In the genomic region with DNA sequence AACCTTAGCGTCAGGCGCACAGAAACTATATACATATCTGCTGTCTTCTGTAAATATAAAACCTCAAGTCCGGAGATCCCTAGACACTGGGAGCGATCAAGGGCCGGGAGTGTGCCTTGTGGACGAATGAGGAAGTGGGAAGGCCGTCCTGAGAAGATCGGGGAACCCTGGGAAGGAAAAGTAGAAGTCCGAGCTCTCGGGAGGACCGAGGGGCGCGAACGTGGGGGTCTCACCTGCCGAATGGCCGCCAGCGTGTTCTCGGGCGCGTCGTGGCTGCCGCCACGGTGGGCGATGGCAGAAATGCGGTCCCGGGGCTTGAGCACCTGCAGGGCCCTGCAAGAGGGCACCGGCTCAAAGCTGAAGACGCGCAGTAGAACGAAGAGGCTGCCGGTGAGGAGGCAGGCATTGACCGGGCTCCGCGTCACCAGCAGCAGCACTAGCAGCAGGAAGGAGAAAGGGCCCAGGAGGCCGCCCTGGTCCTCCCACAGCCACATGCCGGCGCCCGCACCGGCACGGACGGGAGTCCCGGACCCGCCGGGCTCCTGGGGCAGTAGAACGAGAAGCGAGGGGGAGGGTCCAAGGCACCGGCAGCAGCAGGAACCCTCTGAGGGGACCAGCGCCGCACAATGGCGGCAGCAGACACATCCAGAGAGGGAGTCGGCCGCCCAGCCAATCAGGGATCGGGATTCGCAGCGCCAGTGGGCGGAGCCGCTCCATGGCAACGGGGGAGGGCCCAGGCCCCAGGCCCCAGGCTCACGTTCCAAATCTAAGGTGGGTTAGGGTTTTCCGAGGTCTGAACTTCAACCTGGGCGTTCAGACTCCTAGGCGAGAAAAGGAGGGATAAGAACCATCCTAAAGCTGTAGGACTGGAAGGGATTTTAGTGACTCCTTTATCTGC, we compare ENCODE assay signal across 1 cellular context.
TF ChIP-seq lines count a peak whose summit lies in the region.

A gene with protein sequence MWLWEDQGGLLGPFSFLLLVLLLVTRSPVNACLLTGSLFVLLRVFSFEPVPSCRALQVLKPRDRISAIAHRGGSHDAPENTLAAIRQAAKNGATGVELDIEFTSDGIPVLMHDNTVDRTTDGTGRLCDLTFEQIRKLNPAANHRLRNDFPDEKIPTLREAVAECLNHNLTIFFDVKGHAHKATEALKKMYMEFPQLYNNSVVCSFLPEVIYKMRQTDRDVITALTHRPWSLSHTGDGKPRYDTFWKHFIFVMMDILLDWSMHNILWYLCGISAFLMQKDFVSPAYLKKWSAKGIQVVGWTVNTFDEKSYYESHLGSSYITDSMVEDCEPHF (minus strand): TSS at position 628 of the 898 bp plus-strand sequence. CDS start 134 bp downstream, at position 494.

TF ChIP-seq in K562, 482 proteins besides CTCF, POLR2A, EP300 and RAD21 (continued from another document and continues in another):
- peak; percentile 35 for TF ChIP-seq SP2 (IDR thresholded peaks at IDR 0.05; ENCODE audit: extremely low read depth, low read depth, low read length, poor library complexity, severe bottlenecking)
- TF ChIP-seq NFYB (IDR thresholded peaks at IDR 0.05; ENCODE audit: extremely low read depth, insufficient read length) = peak; percentile 30
- TF ChIP-seq PHF8 (IDR thresholded peaks at IDR 0.05; ENCODE audit: borderline replicate concordance, low read length) = peak; percentile 78; the same call in 1 of the 2 replicates
- TF ChIP-seq ZNF134 (CRISPR knock-in tag; conservative IDR thresholded peaks at IDR 0.05) = no peak
- TF ChIP-seq, protein P1, sequence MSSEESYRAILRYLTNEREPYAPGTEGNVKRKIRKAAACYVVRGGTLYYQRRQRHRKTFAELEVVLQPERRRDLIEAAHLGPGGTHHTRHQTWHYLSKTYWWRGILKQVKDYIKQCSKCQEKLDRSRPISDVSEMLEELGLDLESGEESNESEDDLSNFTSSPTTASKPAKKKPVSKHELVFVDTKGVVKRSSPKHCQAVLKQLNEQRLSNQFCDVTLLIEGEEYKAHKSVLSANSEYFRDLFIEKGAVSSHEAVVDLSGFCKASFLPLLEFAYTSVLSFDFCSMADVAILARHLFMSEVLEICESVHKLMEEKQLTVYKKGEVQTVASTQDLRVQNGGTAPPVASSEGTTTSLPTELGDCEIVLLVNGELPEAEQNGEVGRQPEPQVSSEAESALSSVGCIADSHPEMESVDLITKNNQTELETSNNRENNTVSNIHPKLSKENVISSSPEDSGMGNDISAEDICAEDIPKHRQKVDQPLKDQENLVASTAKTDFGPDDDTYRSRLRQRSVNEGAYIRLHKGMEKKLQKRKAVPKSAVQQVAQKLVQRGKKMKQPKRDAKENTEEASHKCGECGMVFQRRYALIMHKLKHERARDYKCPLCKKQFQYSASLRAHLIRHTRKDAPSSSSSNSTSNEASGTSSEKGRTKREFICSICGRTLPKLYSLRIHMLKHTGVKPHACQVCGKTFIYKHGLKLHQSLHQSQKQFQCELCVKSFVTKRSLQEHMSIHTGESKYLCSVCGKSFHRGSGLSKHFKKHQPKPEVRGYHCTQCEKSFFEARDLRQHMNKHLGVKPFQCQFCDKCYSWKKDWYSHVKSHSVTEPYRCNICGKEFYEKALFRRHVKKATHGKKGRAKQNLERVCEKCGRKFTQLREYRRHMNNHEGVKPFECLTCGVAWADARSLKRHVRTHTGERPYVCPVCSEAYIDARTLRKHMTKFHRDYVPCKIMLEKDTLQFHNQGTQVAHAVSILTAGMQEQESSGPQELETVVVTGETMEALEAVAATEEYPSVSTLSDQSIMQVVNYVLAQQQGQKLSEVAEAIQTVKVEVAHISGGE (CRISPR knock-in tag; IDR thresholded peaks at IDR 0.05) = no peak
- TF ChIP-seq NR2C2 (CRISPR knock-in tag; IDR thresholded peaks at IDR 0.05) = no peak
- 0 out of 2 replicates have a peak, but pooled peaks have one; percentile 22 for TF ChIP-seq NR2C2 (tag; IDR thresholded peaks at IDR 0.05)
- TF ChIP-seq NEUROD1 (IDR thresholded peaks at IDR 0.05; ENCODE audit: borderline replicate concordance, low read depth, low read length, partially characterized antibody) = peak; percentile 41
- peak; percentile 30; the same call in 1 of the 2 replicates for TF ChIP-seq HCFC1 (IDR thresholded peaks at IDR 0.05; ENCODE audit: low read depth, low read length)
- TF ChIP-seq SPI1 (IDR thresholded peaks at IDR 0.05; ENCODE audit: borderline replicate concordance, low read depth, low read length) = peak; percentile 96
- TF ChIP-seq ERF (CRISPR knock-in tag; IDR thresholded peaks at IDR 0.05) = 0 out of 2 replicates have a peak, but pooled peaks have one; percentile 15
- peak; percentile 74 for TF ChIP-seq SAP30 (IDR thresholded peaks at IDR 0.05; ENCODE audit: borderline replicate concordance, insufficient read depth, low read depth, low read length, poor library complexity, severe bottlenecking)
- TF ChIP-seq KLF10 (CRISPR knock-in tag; IDR thresholded peaks at IDR 0.05) = no peak
- TF ChIP-seq ATF7 (IDR thresholded peaks at IDR 0.05) = peak; percentile 72
- no peak for TF ChIP-seq CHCHD3 (CRISPR knock-in tag; IDR thresholded peaks at IDR 0.05)
- TF ChIP-seq FOS (IDR thresholded peaks at IDR 0.05; ENCODE audit: extremely low read depth, insufficient read length) = peak; percentile 47
- peak; percentile 88 for TF ChIP-seq RBFOX2 (IDR thresholded peaks at IDR 0.05; ENCODE audit: low read depth, low read length)
- peak; percentile 68 for TF ChIP-seq KDM5B (IDR thresholded peaks at IDR 0.05; ENCODE audit: insufficient replicate concordance, low read depth, low read length)
- TF ChIP-seq RBM25 (IDR thresholded peaks at IDR 0.05; ENCODE audit: low read depth, low read length, severe bottlenecking) = peak; percentile 65
- peak; percentile 65 for TF ChIP-seq CXXC5 (CRISPR knock-in tag; IDR thresholded peaks at IDR 0.05)
- peak; percentile 81 for TF ChIP-seq ZFX (CRISPR knock-in tag; IDR thresholded peaks at IDR 0.05)
- peak; percentile 32 to 65; a peak in 1 of 4 replicates for TF ChIP-seq TEAD1 (CRISPR knock-in tag; IDR thresholded peaks at IDR 0.05)
- TF ChIP-seq HMGN3 (IDR thresholded peaks at IDR 0.05; ENCODE audit: borderline replicate concordance, extremely low read depth, insufficient read length, low read depth, low read length) = peak; percentile 71
- TF ChIP-seq, protein P2, sequence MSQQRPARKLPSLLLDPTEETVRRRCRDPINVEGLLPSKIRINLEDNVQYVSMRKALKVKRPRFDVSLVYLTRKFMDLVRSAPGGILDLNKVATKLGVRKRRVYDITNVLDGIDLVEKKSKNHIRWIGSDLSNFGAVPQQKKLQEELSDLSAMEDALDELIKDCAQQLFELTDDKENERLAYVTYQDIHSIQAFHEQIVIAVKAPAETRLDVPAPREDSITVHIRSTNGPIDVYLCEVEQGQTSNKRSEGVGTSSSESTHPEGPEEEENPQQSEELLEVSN (IDR thresholded peaks at IDR 0.05; ENCODE audit: borderline replicate concordance in 1 of 2, extremely low read depth in 1 of 2, insufficient read depth in 1 of 2, insufficient read length in 1 of 2, low read depth in 1 of 2, low read length in 1 of 2, poor library complexity in 1 of 2, severe bottlenecking in 1 of 2) = peak in 1 of 2 experiments; percentile 71
- 0 out of 2 replicates have a peak, but pooled peaks have one; percentile 44 for TF ChIP-seq RB1 (IDR thresholded peaks at IDR 0.05; ENCODE audit: low read depth)
- peak; percentile 72; the same call in 1 of the 2 replicates for TF ChIP-seq MTA3 (IDR thresholded peaks at IDR 0.05; ENCODE audit: borderline replicate concordance)
- peak in 1 of 2 experiments; percentile 14; a peak in 1 of 4 replicates for TF ChIP-seq TBL1XR1 (IDR thresholded peaks at IDR 0.05; ENCODE audit: low read length in 2 of 2)
- peak; percentile 94 for TF ChIP-seq RFX1 (IDR thresholded peaks at IDR 0.05)
- peak; percentile 80; the same call in 1 of the 2 replicates for TF ChIP-seq CTBP1 (IDR thresholded peaks at IDR 0.05; ENCODE audit: borderline replicate concordance)
- peak; percentile 13; the same call in 1 of the 2 replicates for TF ChIP-seq SP1 (CRISPR knock-in tag; IDR thresholded peaks at IDR 0.05)
- TF ChIP-seq ZNF263 (CRISPR knock-in tag; IDR thresholded peaks at IDR 0.05; ENCODE audit: borderline replicate concordance) = peak; percentile 36; the same call in 1 of the 2 replicates
- TF ChIP-seq RBBP5 (IDR thresholded peaks at IDR 0.05; ENCODE audit: borderline replicate concordance, insufficient read depth, low read length, poor library complexity, severe bottlenecking) = peak; percentile 56
- TF ChIP-seq CREM (IDR thresholded peaks at IDR 0.05; ENCODE audit: low read depth) = peak; percentile 45
- TF ChIP-seq, protein P3, sequence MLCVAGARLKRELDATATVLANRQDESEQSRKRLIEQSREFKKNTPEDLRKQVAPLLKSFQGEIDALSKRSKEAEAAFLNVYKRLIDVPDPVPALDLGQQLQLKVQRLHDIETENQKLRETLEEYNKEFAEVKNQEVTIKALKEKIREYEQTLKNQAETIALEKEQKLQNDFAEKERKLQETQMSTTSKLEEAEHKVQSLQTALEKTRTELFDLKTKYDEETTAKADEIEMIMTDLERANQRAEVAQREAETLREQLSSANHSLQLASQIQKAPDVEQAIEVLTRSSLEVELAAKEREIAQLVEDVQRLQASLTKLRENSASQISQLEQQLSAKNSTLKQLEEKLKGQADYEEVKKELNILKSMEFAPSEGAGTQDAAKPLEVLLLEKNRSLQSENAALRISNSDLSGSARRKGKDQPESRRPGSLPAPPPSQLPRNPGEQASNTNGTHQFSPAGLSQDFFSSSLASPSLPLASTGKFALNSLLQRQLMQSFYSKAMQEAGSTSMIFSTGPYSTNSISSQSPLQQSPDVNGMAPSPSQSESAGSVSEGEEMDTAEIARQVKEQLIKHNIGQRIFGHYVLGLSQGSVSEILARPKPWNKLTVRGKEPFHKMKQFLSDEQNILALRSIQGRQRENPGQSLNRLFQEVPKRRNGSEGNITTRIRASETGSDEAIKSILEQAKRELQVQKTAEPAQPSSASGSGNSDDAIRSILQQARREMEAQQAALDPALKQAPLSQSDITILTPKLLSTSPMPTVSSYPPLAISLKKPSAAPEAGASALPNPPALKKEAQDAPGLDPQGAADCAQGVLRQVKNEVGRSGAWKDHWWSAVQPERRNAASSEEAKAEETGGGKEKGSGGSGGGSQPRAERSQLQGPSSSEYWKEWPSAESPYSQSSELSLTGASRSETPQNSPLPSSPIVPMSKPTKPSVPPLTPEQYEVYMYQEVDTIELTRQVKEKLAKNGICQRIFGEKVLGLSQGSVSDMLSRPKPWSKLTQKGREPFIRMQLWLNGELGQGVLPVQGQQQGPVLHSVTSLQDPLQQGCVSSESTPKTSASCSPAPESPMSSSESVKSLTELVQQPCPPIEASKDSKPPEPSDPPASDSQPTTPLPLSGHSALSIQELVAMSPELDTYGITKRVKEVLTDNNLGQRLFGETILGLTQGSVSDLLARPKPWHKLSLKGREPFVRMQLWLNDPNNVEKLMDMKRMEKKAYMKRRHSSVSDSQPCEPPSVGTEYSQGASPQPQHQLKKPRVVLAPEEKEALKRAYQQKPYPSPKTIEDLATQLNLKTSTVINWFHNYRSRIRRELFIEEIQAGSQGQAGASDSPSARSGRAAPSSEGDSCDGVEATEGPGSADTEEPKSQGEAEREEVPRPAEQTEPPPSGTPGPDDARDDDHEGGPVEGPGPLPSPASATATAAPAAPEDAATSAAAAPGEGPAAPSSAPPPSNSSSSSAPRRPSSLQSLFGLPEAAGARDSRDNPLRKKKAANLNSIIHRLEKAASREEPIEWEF (CRISPR knock-in tag; IDR thresholded peaks at IDR 0.05) = no peak
- no peak for TF ChIP-seq FIP1L1 (IDR thresholded peaks at IDR 0.05; ENCODE audit: low read depth, low read length, poor library complexity, severe bottlenecking)
- TF ChIP-seq HDAC2 (IDR thresholded peaks at IDR 0.05) = 0 out of 2 replicates have a peak, but pooled peaks have one; percentile 36
- peak in 1 of 2 experiments; percentile 64; a peak in 2 of 4 replicates for TF ChIP-seq HDAC1 (IDR thresholded peaks at IDR 0.05)
- peak; percentile 15; the same call in 1 of the 2 replicates for TF ChIP-seq TOE1 (IDR thresholded peaks at IDR 0.05; ENCODE audit: borderline replicate concordance)
- TF ChIP-seq TOE1 (CRISPR knock-in tag; IDR thresholded peaks at IDR 0.05; ENCODE audit: borderline replicate concordance, low read depth) = no peak
- TF ChIP-seq NELFE (IDR thresholded peaks at IDR 0.05; ENCODE audit: insufficient read depth, insufficient read length) = no peak
- TF ChIP-seq, protein P4, sequence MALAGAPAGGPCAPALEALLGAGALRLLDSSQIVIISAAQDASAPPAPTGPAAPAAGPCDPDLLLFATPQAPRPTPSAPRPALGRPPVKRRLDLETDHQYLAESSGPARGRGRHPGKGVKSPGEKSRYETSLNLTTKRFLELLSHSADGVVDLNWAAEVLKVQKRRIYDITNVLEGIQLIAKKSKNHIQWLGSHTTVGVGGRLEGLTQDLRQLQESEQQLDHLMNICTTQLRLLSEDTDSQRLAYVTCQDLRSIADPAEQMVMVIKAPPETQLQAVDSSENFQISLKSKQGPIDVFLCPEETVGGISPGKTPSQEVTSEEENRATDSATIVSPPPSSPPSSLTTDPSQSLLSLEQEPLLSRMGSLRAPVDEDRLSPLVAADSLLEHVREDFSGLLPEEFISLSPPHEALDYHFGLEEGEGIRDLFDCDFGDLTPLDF (CRISPR knock-in tag; IDR thresholded peaks at IDR 0.05) = 0 out of 2 replicates have a peak, but pooled peaks have one; percentile 5
- peak; percentile 51; the same call in 1 of the 2 replicates for TF ChIP-seq POLR2AphosphoS5 (IDR thresholded peaks at IDR 0.05; ENCODE audit: control insufficient read depth, insufficient read depth, low read depth, low read length)
- TF ChIP-seq L3MBTL2 (IDR thresholded peaks at IDR 0.05) = peak; percentile 65; the same call in 1 of the 2 replicates
- TF ChIP-seq GABPB2 (CRISPR knock-in tag; conservative IDR thresholded peaks at IDR 0.05) = no peak
- peak; percentile 65; the same call in 1 of the 2 replicates for TF ChIP-seq LCOR (CRISPR knock-in tag; IDR thresholded peaks at IDR 0.05)
- TF ChIP-seq CREB1 (IDR thresholded peaks at IDR 0.05) = no peak
- TF ChIP-seq CREB1 (CRISPR knock-in tag; IDR thresholded peaks at IDR 0.05) = peak; percentile 71
- TF ChIP-seq, protein P5, sequence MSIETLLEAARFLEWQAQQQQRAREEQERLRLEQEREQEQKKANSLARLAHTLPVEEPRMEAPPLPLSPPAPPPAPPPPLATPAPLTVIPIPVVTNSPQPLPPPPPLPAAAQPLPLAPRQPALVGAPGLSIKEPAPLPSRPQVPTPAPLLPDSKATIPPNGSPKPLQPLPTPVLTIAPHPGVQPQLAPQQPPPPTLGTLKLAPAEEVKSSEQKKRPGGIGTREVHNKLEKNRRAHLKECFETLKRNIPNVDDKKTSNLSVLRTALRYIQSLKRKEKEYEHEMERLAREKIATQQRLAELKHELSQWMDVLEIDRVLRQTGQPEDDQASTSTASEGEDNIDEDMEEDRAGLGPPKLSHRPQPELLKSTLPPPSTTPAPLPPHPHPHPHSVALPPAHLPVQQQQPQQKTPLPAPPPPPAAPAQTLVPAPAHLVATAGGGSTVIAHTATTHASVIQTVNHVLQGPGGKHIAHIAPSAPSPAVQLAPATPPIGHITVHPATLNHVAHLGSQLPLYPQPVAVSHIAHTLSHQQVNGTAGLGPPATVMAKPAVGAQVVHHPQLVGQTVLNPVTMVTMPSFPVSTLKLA (conservative IDR thresholded peaks at IDR 0.05) = peak in 1 of 2 experiments; percentile 36; a peak in 1 of 4 replicates
- TF ChIP-seq, protein P6, sequence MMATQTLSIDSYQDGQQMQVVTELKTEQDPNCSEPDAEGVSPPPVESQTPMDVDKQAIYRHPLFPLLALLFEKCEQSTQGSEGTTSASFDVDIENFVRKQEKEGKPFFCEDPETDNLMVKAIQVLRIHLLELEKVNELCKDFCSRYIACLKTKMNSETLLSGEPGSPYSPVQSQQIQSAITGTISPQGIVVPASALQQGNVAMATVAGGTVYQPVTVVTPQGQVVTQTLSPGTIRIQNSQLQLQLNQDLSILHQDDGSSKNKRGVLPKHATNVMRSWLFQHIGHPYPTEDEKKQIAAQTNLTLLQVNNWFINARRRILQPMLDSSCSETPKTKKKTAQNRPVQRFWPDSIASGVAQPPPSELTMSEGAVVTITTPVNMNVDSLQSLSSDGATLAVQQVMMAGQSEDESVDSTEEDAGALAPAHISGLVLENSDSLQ (IDR thresholded peaks at IDR 0.05) = peak; percentile 38
